Comparison of ENCODE assay signal across 1 cellular context in genomic region chr15:41230650-41231533, GRCh38.
A peak's percentile ranks its signal among the peaks of the same experiment; 100 is the strongest.
TF ChIP-seq lines count a peak whose summit lies in the region.

TSS of gene CHP1 (plus strand) at chr15:41231268. CDS start at chr15:41231383, 115 bp downstream.
A gene with protein sequence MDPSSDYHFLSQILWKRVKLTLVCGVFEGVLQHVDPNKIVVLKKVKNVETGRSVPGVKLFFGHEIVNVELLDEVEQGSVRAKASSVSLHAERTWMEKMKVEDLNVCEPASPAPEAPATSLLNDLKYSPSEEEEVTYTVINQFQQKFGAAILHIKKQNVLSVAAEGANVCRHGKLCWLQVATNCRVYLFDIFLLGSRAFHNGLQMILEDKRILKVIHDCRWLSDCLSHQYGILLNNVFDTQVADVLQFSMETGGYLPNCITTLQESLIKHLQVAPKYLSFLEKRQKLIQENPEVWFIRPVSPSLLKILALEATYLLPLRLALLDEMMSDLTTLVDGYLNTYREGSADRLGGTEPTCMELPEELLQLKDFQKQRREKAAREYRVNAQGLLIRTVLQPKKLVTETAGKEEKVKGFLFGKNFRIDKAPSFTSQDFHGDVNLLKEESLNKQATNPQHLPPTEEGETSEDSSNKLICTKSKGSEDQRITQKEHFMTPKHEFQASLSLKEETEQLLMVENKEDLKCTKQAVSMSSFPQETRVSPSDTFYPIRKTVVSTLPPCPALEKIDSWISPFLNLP (minus strand): TSS chr15:41230757. CDS start chr15:41226575, 4,182 bp downstream.

TF ChIP-seq in HCT116, 20 proteins besides CTCF, POLR2A, EP300 and RAD21 (continued from another document):
- TF ChIP-seq YY1 (IDR thresholded peaks at IDR 0.05; ENCODE audit: extremely low read depth, insufficient replicate concordance, low read depth, low read length), result peak; percentile 27
- no peak for TF ChIP-seq FOSL1 (IDR thresholded peaks at IDR 0.05; ENCODE audit: low read depth)
- peak; percentile 69 for TF ChIP-seq EGR1 (IDR thresholded peaks at IDR 0.05; ENCODE audit: low read depth)
- peak; percentile 63; the same call in 1 of the 2 replicates for TF ChIP-seq SRF (IDR thresholded peaks at IDR 0.05; ENCODE audit: low read depth)
- no peak; the same call in 1 of the 2 replicates for TF ChIP-seq ELF1 (IDR thresholded peaks at IDR 0.05; ENCODE audit: borderline replicate concordance, low read depth)
- no peak for TF ChIP-seq EZH2phosphoT487 (IDR thresholded peaks at IDR 0.05; ENCODE audit: borderline replicate concordance)
- TF ChIP-seq, protein P1, sequence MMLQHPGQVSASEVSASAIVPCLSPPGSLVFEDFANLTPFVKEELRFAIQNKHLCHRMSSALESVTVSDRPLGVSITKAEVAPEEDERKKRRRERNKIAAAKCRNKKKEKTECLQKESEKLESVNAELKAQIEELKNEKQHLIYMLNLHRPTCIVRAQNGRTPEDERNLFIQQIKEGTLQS (IDR thresholded peaks at IDR 0.05), result no peak
- peak; percentile 96 for TF ChIP-seq SP1 (IDR thresholded peaks at IDR 0.05; ENCODE audit: low read depth)
- peak; percentile 95 for TF ChIP-seq CBX3 (IDR thresholded peaks at IDR 0.05; ENCODE audit: low read depth)
TF ChIP-seq in HCT116: peak in this region for 10.
